In genomic region chr7:148701414-148701813, GRCh38 we compare ENCODE assay signal across 8 cellular contexts. TPM values are rescaled to one million over a fixed set of nuclear protein-coding genes. Genes with fewer than 3 reads are reported as not detected.
DNase-seq lines count a peak whose midpoint lies in the region; ATAC-seq, FAIRE-seq and TF ChIP-seq lines count a peak whose summit lies in the region.

No MANE protein-coding gene starts in this region.

- WGBS in IMR-90 (ENCODE audit: extremely low coverage in 2 of 2, insufficient read length in 1 of 2), 2 experiments, result no CpG with 5 or more reads among the region's 1 CpG
- WGBS in GM12878 (ENCODE audit: insufficient coverage, insufficient replicate concordance, low lambda C conversion rate, missing lambda C conversion rate), result 29% methylated on average over 1 of the region's 1 CpG

- in situ Hi-C loops in IMR-90 (cut with MboI; ENCODE audit: low sequenced_read_pairs), result no loop called here
- in situ Hi-C loops in GM12878 (cut with MboI), result no loop called here

- H3K27me3 Mint-ChIP-seq in mesothelial cell of epicardium (ENCODE audit: low read depth), result no peaks in the 10 kb centered on the region

- no peaks in the 10 kb centered on the region for H3K9me3 Mint-ChIP-seq in mesothelial cell of epicardium

- H3K79me2 ChIP-seq in GM12878 (ENCODE audit: control insufficient read depth, insufficient read depth, low read length), result peaks cover 81% of the 10 kb centered on the region

- no peak for TF ChIP-seq POLR2A in IMR-90 (IDR thresholded peaks at IDR 0.05; ENCODE audit: low read depth, low read length)
- TF ChIP-seq POLR2A in GM12878 (IDR thresholded peaks at IDR 0.05; ENCODE audit: low read depth, low read length), result no peak
- TF ChIP-seq POLR2A in H54 (IDR thresholded peaks at IDR 0.05; ENCODE audit: low read depth, low read length), result no peak

- TF ChIP-seq EP300 in GM12878 (IDR thresholded peaks at IDR 0.05; ENCODE audit: borderline replicate concordance in 1 of 2, control insufficient read depth in 1 of 2, low read depth in 2 of 2, low read length in 2 of 2), result no peak

- TF ChIP-seq RAD21 in IMR-90 (IDR thresholded peaks at IDR 0.05; ENCODE audit: low read length) (no peak), GM12878 (IDR thresholded peaks at IDR 0.05; ENCODE audit: insufficient read depth, low read depth, low read length) (no peak)

- H3K18ac ChIP-seq in IMR-90 (ENCODE audit: low read depth, low read length), result no peak overlapping the region

- H2BK20ac ChIP-seq in IMR-90 (ENCODE audit: low read depth, low read length), result no peak overlapping the region

- SMC1A ChIA-PET in GM12878 (lab: Charles Lee; ENCODE audit: uncharacterized antibody, unreplicated experiment), result interaction anchor here (0.9 to 2.2 kb wide), 5 partner anchors 11 to 262 kb away, joined by 3 to 16 read pairs (median 5); no protein-coding TSS in a partner anchor

- peak overlapping the region; percentile 84 for H3K4me3 Mint-ChIP-seq in mesothelial cell of epicardium

- H3K36me3 Mint-ChIP-seq in mesothelial cell of epicardium, result no peaks in the 10 kb centered on the region

- H3K36me3 ChIP-seq in IMR-90 (ENCODE audit: control insufficient read depth, insufficient read depth, low read length) (no peaks in the 10 kb centered on the region), GM12878 (ENCODE audit: control insufficient read depth in 2 of 2, insufficient read depth in 2 of 2, low read length in 1 of 2) (no peaks in the 10 kb centered on the region)

- no peak overlapping the region; the same call in 1 of the 2 replicates for H2AK5ac ChIP-seq in IMR-90 (ENCODE audit: low read depth, low read length)

- H3K27me3 ChIP-seq in IMR-90 (ENCODE audit: control insufficient read depth, insufficient read depth, low read length) (no peaks in the 10 kb centered on the region), GM12878 (replicated peaks in 1 of 2; ENCODE audit: control insufficient read depth in 2 of 2, insufficient read depth in 2 of 2, low read length in 1 of 2) (no peaks in the 10 kb centered on the region)

- H3K4ac ChIP-seq in IMR-90 (ENCODE audit: low read depth, low read length), result no peak overlapping the region; the same call in 1 of the 2 replicates

- H3K4me2 ChIP-seq in IMR-90 (ENCODE audit: low read depth, low read length) (peak overlapping the region; percentile 95), GM12878 (ENCODE audit: control insufficient read depth, insufficient read depth) (peak overlapping the region; percentile 83)

- H4K5ac ChIP-seq in IMR-90 (ENCODE audit: low read depth, low read length), result no peak overlapping the region

- H2BK120ac ChIP-seq in IMR-90 (ENCODE audit: low read depth, low read length), result no peak overlapping the region

- peak overlapping the region; percentile 98 for H3K27ac Mint-ChIP-seq in mesothelial cell of epicardium

- TF ChIP-seq CTCF in IMR-90 (conservative IDR thresholded peaks at IDR 0.05; ENCODE audit: low read depth, low read length) (no peak), GM12878 (IDR thresholded peaks at IDR 0.05 in 2 of 3, conservative IDR thresholded peaks at IDR 0.05 in 1 of 3; ENCODE audit: control insufficient read depth in 2 of 3, extremely low read depth in 1 of 3, insufficient read depth in 1 of 3, low read depth in 3 of 3, low read length in 3 of 3) (no peak), mesothelial cell of epicardium (IDR thresholded peaks at IDR 0.05; ENCODE audit: unreplicated experiment) (no peak), GM20000 (IDR thresholded peaks at IDR 0.05; ENCODE audit: extremely low read depth, missing control alignments) (no peak)

- intact Hi-C loops in IMR-90 (cut with micrococcal nuclease), result loop anchor here (2.0 kb wide), 3 partner anchors 29 to 127 kb away; no protein-coding TSS in a partner anchor
- intact Hi-C loops in GM12878 (cut with micrococcal nuclease; ENCODE audit: unreplicated experiment), result loop anchor here (2.0 to 10.0 kb wide), 4 partner anchors 124 to 261 kb away; partner anchors contain the start of gene EZH2

- H4K91ac ChIP-seq in IMR-90 (ENCODE audit: insufficient read depth, low read depth, low read length), result no peak overlapping the region

- BruUV-seq in IMR-90 (replicated peaks; lab: Mats Ljungman, UMichigan) (no TSS peak), GM12878 (replicated peaks; lab: Mats Ljungman, UMichigan) (no TSS peak)

- H2AK9ac ChIP-seq in IMR-90 (replicated peaks; ENCODE audit: low read depth, low read length, poor library complexity), result no peak overlapping the region

- ATAC-seq in IMR-90 (ENCODE audit: low read depth), result no peak
- ATAC-seq in GM12878, result no peak
- no peak for ATAC-seq in HG03439 (IDR thresholded peaks at IDR 0.05; ENCODE audit: unreplicated experiment)
- no peak for ATAC-seq in GM18909 (IDR thresholded peaks at IDR 0.05; ENCODE audit: poor library complexity, unreplicated experiment)

- CTCF ChIA-PET in IMR-90 (lab: Yijun Ruan, JAX), result interaction anchor here (1.0 to 1.2 kb wide), 2 partner anchors 19 to 37 kb away, joined by 3 read pairs; no protein-coding TSS in a partner anchor
- CTCF ChIA-PET in GM12878 (lab: Yijun Ruan, JAX), result interaction anchor here (1.2 to 2.2 kb wide), 2 partner anchors 45 to 265 kb away, joined by 3 to 6 read pairs; no protein-coding TSS in a partner anchor

- no peak overlapping the region for H2AFZ ChIP-seq in IMR-90 (replicated peaks; ENCODE audit: low read length, poor library complexity)
- H2AFZ ChIP-seq in GM12878 (ENCODE audit: control insufficient read depth, low read depth, low read length), result no peak overlapping the region

- RAD21 ChIA-PET in GM12878 (lab: Charles Lee; ENCODE audit: unreplicated experiment), result no interaction called here

- POLR2A ChIA-PET in IMR-90 (lab: Charles Lee; ENCODE audit: unreplicated experiment), result interaction anchor here (0.9 kb wide), 1 partner anchor 214 kb away, joined by 7 read pairs; no protein-coding TSS in a partner anchor
- POLR2A ChIA-PET in GM12878 (lab: Charles Lee), result interaction anchor here (0.6 kb wide), 1 partner anchor 32 kb away, joined by 3 read pairs; no protein-coding TSS in a partner anchor

- dilution Hi-C loops in IMR-90 (cut with HindIII; ENCODE audit: low sequenced_read_pairs, unreplicated experiment), result no loop called here

- no peak overlapping the region for H3K4me3 ChIP-seq in IMR-90 (ENCODE audit: insufficient read depth, low read depth, low read length)
- peak overlapping the region; percentile 94 for H3K4me3 ChIP-seq in GM12878

- no peak overlapping the region for H4K8ac ChIP-seq in IMR-90 (ENCODE audit: low read depth in 2 of 2, low read length in 2 of 2)

- peaks cover 0 to 34% of the 10 kb centered on the region in 2 experiments; a peak in 2 of 4 replicates for H3K79me1 ChIP-seq in IMR-90 (ENCODE audit: low read depth in 1 of 2, low read length in 2 of 2)

- H3K56ac ChIP-seq in IMR-90 (ENCODE audit: extremely low read depth, insufficient read depth, low read length), result peak overlapping the region; percentile 51; the same call in 1 of the 2 replicates

- H3K9me3 ChIP-seq in IMR-90 (ENCODE audit: control insufficient read depth, insufficient read depth, low read length) (no peaks in the 10 kb centered on the region), GM12878 (replicated peaks; ENCODE audit: control insufficient read depth, insufficient read depth, low read length) (no peaks in the 10 kb centered on the region)

- H3K14ac ChIP-seq in IMR-90 (replicated peaks; ENCODE audit: low read depth, low read length), result 0 out of 2 replicates have a peak overlapping the region, but pooled peaks have one; percentile 27

- FAIRE-seq in GM12878 (lab: Jason Lieb, UNC), result no peak
- no peak for FAIRE-seq in H54 (lab: Jason Lieb, UNC)

- 0 out of 2 replicates have a peak overlapping the region, but pooled peaks have one; percentile 64 for H3K23ac ChIP-seq in IMR-90 (ENCODE audit: low read depth, low read length)

- H3K4me1 ChIP-seq in IMR-90 (ENCODE audit: control insufficient read depth, insufficient read depth, low read length), result peaks cover 11% of the 10 kb centered on the region
- peaks cover 9% of the 10 kb centered on the region for H3K4me1 ChIP-seq in GM12878 (ENCODE audit: control insufficient read depth, insufficient read depth, low read length)

- H4K20me1 ChIP-seq in IMR-90 (ENCODE audit: insufficient read depth, low read length) (peaks cover 60% of the 10 kb centered on the region), GM12878 (ENCODE audit: control insufficient read depth, insufficient read depth) (peaks cover 4% of the 10 kb centered on the region; the same call in 1 of the 2 replicates)

- H3K9me1 ChIP-seq in IMR-90 (ENCODE audit: insufficient read depth, low read length), result peaks cover 18% of the 10 kb centered on the region

- H2BK15ac ChIP-seq in IMR-90 (ENCODE audit: low read depth, low read length), result no peak overlapping the region

- peak overlapping the region; percentile 27 for H3K27ac ChIP-seq in IMR-90 (ENCODE audit: insufficient read depth, low read length)
- H3K27ac ChIP-seq in GM12878 (ENCODE audit: control insufficient read depth, insufficient read depth), result peak overlapping the region; percentile 15; the same call in 1 of the 2 replicates

- DNase-seq in CD1c-positive myeloid dendritic cell (ENCODE audit: extremely low spot score), result peak; percentile 44
- DNase-seq in IMR-90, result peak; percentile 38
- DNase-seq in GM12878 (ENCODE audit: low read depth, low spot score), result no peak
- DNase-seq in mesothelial cell of epicardium (ENCODE audit: low spot score in 2 of 2, unreplicated experiment in 2 of 2), result no peak
- no peak for DNase-seq in GM20000 (ENCODE audit: low spot score)
- DNase-seq in H54 (ENCODE audit: insufficient read length, low spot score), result no peak

- H3K4me1 Mint-ChIP-seq in mesothelial cell of epicardium, result peaks cover 66% of the 10 kb centered on the region

- H3K9ac ChIP-seq in IMR-90 (ENCODE audit: low read depth, low read length) (no peak overlapping the region), GM12878 (ENCODE audit: control insufficient read depth, insufficient read depth, low read length) (peak overlapping the region; percentile 20; the same call in 1 of the 2 replicates)

- H2BK5ac ChIP-seq in IMR-90 (ENCODE audit: low read depth, low read length, poor library complexity, severe bottlenecking), result no peak overlapping the region

RNA-seq across cellular contexts. Expression of gene CUL1, which starts 2.7 kb away (rescaled TPM):
- total RNA-seq in IMR-90 (2012; rRNA removed), result 46.2 and 61.4 TPM in 2 replicates
- polyA plus RNA-seq in IMR-90 (2012; rRNA removed), result 39.4 and 44.0 TPM in 2 replicates
- 12.8 and 16.9 TPM in 2 replicates for polyA plus RNA-seq in IMR-90 (2012; cell fraction: cytosol; rRNA removed)
- polyA plus RNA-seq in IMR-90 (2012; cell fraction: nucleus; rRNA removed; ENCODE audit: low replicate concordance), result 9.5 and 39.8 TPM in 2 replicates
- total RNA-seq in GM12878 (2013; cell fraction: nucleolus; rRNA removed), result 32.7 and 32.8 TPM in 2 replicates
- total RNA-seq in GM12878 (2014; rRNA removed), result 35.0 and 36.9 TPM in 2 replicates
- total RNA-seq in GM12878 (2014; rRNA removed; fragmentation: Illumina TruSeq; extraction: Trizol), result 48.0 and 48.9 TPM in 2 replicates
- total RNA-seq in GM12878 (2021), result 39.7 and 40.7 TPM in 2 replicates
- 23.8 TPM for polyA plus RNA-seq in GM12878 (2011; ENCODE audit: low read depth)
- 51.4 and 60.4 TPM in 2 replicates for polyA plus RNA-seq in GM12878 (2011; rRNA removed)
- 32.0 and 32.6 TPM in 2 replicates for polyA plus RNA-seq in GM12878 (2011; cell fraction: cytosol; rRNA removed)
- 30.0 and 33.4 TPM in 2 replicates for polyA plus RNA-seq in GM12878 (2011; cell fraction: nucleus; rRNA removed)
- polyA plus RNA-seq in GM12878 (2012), result 27.8 and 33.5 TPM in 2 replicates
- 50.2 and 55.1 TPM in 2 replicates for polyA plus RNA-seq in GM12878 (2014; fragmentation: Illumina TruSeq; extraction: Trizol)
- 10 to 100 TPM; 13.3 to 21.4 TPM for polyA plus RNA-seq in GM12878 (2014; fragmentation: Nextera tagmentation; extraction: Ambion mirVana)
- 38.4 and 42.9 TPM in 2 replicates for polyA plus RNA-seq in GM12878 (2014; rRNA removed)
- 10 to 100 TPM; 63.5 to 63.9 TPM for polyA plus RNA-seq in GM12878 (2016; fragmentation: Nextera tagmentation; extraction: Ambion mirVana)
- polyA minus RNA-seq in GM12878 (2011; rRNA and poly(A)+ RNA removed), result 40.5 and 44.5 TPM in 2 replicates
- 16.2 and 19.1 TPM in 2 replicates for polyA minus RNA-seq in GM12878 (2011; cell fraction: cytosol; rRNA and poly(A)+ RNA removed)
- polyA minus RNA-seq in GM12878 (2011; cell fraction: nucleus; rRNA and poly(A)+ RNA removed), result 17.0 and 27.4 TPM in 2 replicates
- 60.3 to 63.6 TPM (median 60.9 TPM) in 3 replicates for total RNA-seq in mesothelial cell of epicardium

Comparison
In these comparisons a context has a peak if more than half of its experiments do, and no peak if none do; other contexts are left out.
1. DNase-seq: peak in CD1c-positive myeloid dendritic cell (single experiment) and IMR-90 (single experiment); none in GM12878 (single experiment), mesothelial cell of epicardium (0 of 2), GM20000 (single experiment) and H54 (single experiment).